16 cellular contexts compared by ENCODE assay signal in the genomic region with DNA sequence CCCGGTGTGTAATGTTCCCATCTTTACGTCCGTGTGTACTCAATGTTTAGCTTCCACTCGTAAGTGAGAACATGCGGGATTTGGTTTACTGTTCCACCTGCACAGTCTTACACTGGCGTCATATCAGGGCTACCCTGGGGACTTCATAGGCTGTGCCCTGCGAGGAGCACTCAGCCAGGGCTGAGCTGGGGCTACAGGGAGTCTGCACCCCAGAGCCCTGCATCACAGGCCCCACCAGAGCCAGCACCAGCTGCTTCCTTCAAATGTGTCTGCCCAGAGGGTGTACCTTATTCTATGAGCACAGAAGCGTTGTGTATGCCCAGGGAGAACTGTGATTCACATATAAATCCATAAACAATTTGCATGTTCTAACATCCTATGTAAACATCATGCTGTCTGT.
DNase-seq lines count a peak whose midpoint lies in the region; ATAC-seq and TF ChIP-seq lines count a peak whose summit lies in the region.
"Had no signal": no experiment of that assay in that cellular context is flagged by ENCODE, and none has a peak within 500 bp of the region (broad histone marks: within the 10 kb centered on the region; RNA-seq: fewer than 3 reads in every experiment).

No MANE protein-coding gene starts in this region.

- H3F3A ChIP-seq in SK-N-SH (replicated peaks; ENCODE audit: insufficient read depth): no peaks in the 10 kb centered on the region

- no peaks in the 10 kb centered on the region for H3K9me3 Mint-ChIP-seq in type B pancreatic cell
- no peaks in the 10 kb centered on the region for H3K9me3 Mint-ChIP-seq in stimulated activated effector memory CD8-positive, alpha-beta T cell treated with anti-CD3 and anti-CD28 coated beads, Interleukin-12 subunit alpha, Interleukin-12 subunit beta, amount 100 ng/mL, for 72 hours
- H3K9me3 Mint-ChIP-seq: CD8-positive, alpha-beta T cell; H9 had no signal

- H2AFZ ChIP-seq in SK-N-SH (ENCODE audit: low read depth): no peak overlapping the region

- H3K27ac Mint-ChIP-seq in type B pancreatic cell: no peak overlapping the region
- H3K27ac Mint-ChIP-seq in stimulated activated effector memory CD8-positive, alpha-beta T cell treated with anti-CD3 and anti-CD28 coated beads, Interleukin-12 subunit alpha, Interleukin-12 subunit beta, amount 100 ng/mL, for 72 hours: no peak overlapping the region
- H3K27ac Mint-ChIP-seq: CD8-positive, alpha-beta T cell had no signal

- H3K79me2 ChIP-seq in SK-N-SH (ENCODE audit: insufficient read depth): no peaks in the 10 kb centered on the region

- 48% methylated on average over 8 of the region's 8 CpGs for WGBS in SK-N-SH (ENCODE audit: low lambda C conversion rate)

- H3K4me1 Mint-ChIP-seq in type B pancreatic cell (ENCODE audit: unreplicated experiment): no peaks in the 10 kb centered on the region
- no peaks in the 10 kb centered on the region for H3K4me1 Mint-ChIP-seq in stimulated activated effector memory CD8-positive, alpha-beta T cell treated with anti-CD3 and anti-CD28 coated beads, Interleukin-12 subunit alpha, Interleukin-12 subunit beta, amount 100 ng/mL, for 72 hours

- no peak overlapping the region for H3K4me2 ChIP-seq in SK-N-SH
- H3K4me2 ChIP-seq in BLaER1: peak overlapping the region; percentile 42
- H3K4me2 ChIP-seq: A549 had no signal

- no peak overlapping the region for H3K4me3 ChIP-seq in SK-N-SH (ENCODE audit: low read depth in 2 of 2, low read length in 1 of 2)
- no peak overlapping the region for H3K4me3 ChIP-seq in BLaER1
- H3K4me3 ChIP-seq in coronary artery: no peak overlapping the region
- H3K4me3 ChIP-seq: A549 had no signal

- no peak for ATAC-seq in SK-N-SH treated with all-trans-retinoic acid at 6 μM for 48 hours
- no peak for ATAC-seq in stimulated activated effector memory CD8-positive, alpha-beta T cell treated with anti-CD3 and anti-CD28 coated beads, Interleukin-12 subunit alpha, Interleukin-12 subunit beta, amount 100 ng/mL, for 72 hours
- ATAC-seq: A549; CD8-positive, alpha-beta T cell had no signal

- H3K4me1 ChIP-seq in SK-N-SH (ENCODE audit: control insufficient read depth in 1 of 2, insufficient read depth in 2 of 2, low read depth in 1 of 2, low read length in 1 of 2) (peaks cover 0 to 7% of the 10 kb centered on the region in 2 experiments; a peak in 2 of 4 replicates), BLaER1 (peaks cover 29% of the 10 kb centered on the region)
- H3K4me1 ChIP-seq: A549 had no signal

- POLR2A ChIA-PET in SK-N-SH (lab: Yijun Ruan, JAX): no interaction called here

- no peak for TF ChIP-seq CTCF in SK-N-SH (IDR thresholded peaks at IDR 0.05)
- TF ChIP-seq CTCF in coronary artery (IDR thresholded peaks at IDR 0.05): no peak
- no peak for TF ChIP-seq CTCF in type B pancreatic cell (conservative IDR thresholded peaks at IDR 0.05)

- H4K20me1 ChIP-seq in SK-N-SH (ENCODE audit: insufficient read depth) (no peaks in the 10 kb centered on the region), BLaER1 (no peaks in the 10 kb centered on the region)

- H3K9ac ChIP-seq in SK-N-SH: no peak overlapping the region
- H3K9ac ChIP-seq in BLaER1: no peak overlapping the region

- H3K9me2 ChIP-seq in SK-N-SH: no peaks in the 10 kb centered on the region

- no peak overlapping the region for H3K4me3 Mint-ChIP-seq in type B pancreatic cell
- H3K4me3 Mint-ChIP-seq in stimulated activated effector memory CD8-positive, alpha-beta T cell treated with anti-CD3 and anti-CD28 coated beads, Interleukin-12 subunit alpha, Interleukin-12 subunit beta, amount 100 ng/mL, for 72 hours: no peak overlapping the region
- H3K4me3 Mint-ChIP-seq: CD8-positive, alpha-beta T cell; H9 had no signal

- H3K27me3 ChIP-seq in SK-N-SH (ENCODE audit: insufficient read depth) (no peaks in the 10 kb centered on the region), BLaER1 (no peaks in the 10 kb centered on the region)

- no peak overlapping the region for H3K27ac ChIP-seq in SK-N-SH (ENCODE audit: low read depth in 2 of 2, low read length in 1 of 2)
- no peak overlapping the region for H3K27ac ChIP-seq in BLaER1
- no peak overlapping the region for H3K27ac ChIP-seq in coronary artery
- H3K27ac ChIP-seq: 22Rv1, A549 had no signal

- H3K9me3 ChIP-seq in SK-N-SH (no peaks in the 10 kb centered on the region), BLaER1 (no peaks in the 10 kb centered on the region)
- H3K9me3 ChIP-seq: A549 had no signal

- CTCF ChIA-PET in SK-N-SH (lab: Yijun Ruan, JAX): no interaction called here

- TF ChIP-seq RAD21 in SK-N-SH (IDR thresholded peaks at IDR 0.05; ENCODE audit: low read length): no peak

- no peaks in the 10 kb centered on the region for H3K36me3 ChIP-seq in SK-N-SH (replicated peaks in 1 of 2; ENCODE audit: control insufficient read depth in 1 of 2, insufficient read depth in 2 of 2, low read length in 1 of 2)
- H3K36me3 ChIP-seq in BLaER1: no peaks in the 10 kb centered on the region

- H3K27me3 Mint-ChIP-seq in type B pancreatic cell: peaks cover 35% of the 10 kb centered on the region

- DNase-seq in SK-N-SH (peak; percentile 39), coronary artery (ENCODE audit: low spot score) (peak; percentile 29), type B pancreatic cell (ENCODE audit: extremely low spot score, unreplicated experiment) (peak; percentile 18), activated gamma-delta T cell (lab: John Stamatoyannopoulos, UW) (no peak)
- no peak for DNase-seq in stimulated activated effector memory CD8-positive, alpha-beta T cell treated with anti-CD3 and anti-CD28 coated beads, Interleukin-12 subunit alpha, Interleukin-12 subunit beta, amount 100 ng/mL, for 72 hours (ENCODE audit: low spot score in 2 of 2)
- DNase-seq: AML-193; Calu3; CD8-positive, alpha-beta T cell; DMS79 treated with DMSO at 0.1 percent for 48 hours; GF-D8; GOT3; H9 had no signal

- no peaks in the 10 kb centered on the region for H3K36me3 Mint-ChIP-seq in type B pancreatic cell
- H3K36me3 Mint-ChIP-seq in stimulated activated effector memory CD8-positive, alpha-beta T cell treated with anti-CD3 and anti-CD28 coated beads, Interleukin-12 subunit alpha, Interleukin-12 subunit beta, amount 100 ng/mL, for 72 hours: no peaks in the 10 kb centered on the region
- H3K36me3 Mint-ChIP-seq: CD8-positive, alpha-beta T cell had no signal

- no peak for TF ChIP-seq EP300 in SK-N-SH (IDR thresholded peaks at IDR 0.05; ENCODE audit: borderline replicate concordance in 1 of 2, low read depth in 1 of 2, low read length in 1 of 2)

TF ChIP-seq in SK-N-SH, 30 proteins besides CTCF, POLR2A, EP300 and RAD21 (continues in another document):
- no peak for TF ChIP-seq MXI1 (IDR thresholded peaks at IDR 0.05; ENCODE audit: low read depth, low read length)
- no peak for TF ChIP-seq PBX3 (IDR thresholded peaks at IDR 0.05)
- no peak for TF ChIP-seq SIN3A (IDR thresholded peaks at IDR 0.05; ENCODE audit: borderline replicate concordance, low read depth, low read length)
- TF ChIP-seq, protein P1, sequence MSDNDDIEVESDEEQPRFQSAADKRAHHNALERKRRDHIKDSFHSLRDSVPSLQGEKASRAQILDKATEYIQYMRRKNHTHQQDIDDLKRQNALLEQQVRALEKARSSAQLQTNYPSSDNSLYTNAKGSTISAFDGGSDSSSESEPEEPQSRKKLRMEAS (IDR thresholded peaks at IDR 0.05; ENCODE audit: low read depth): no peak
- no peak for TF ChIP-seq FOXJ3 (CRISPR knock-in tag; IDR thresholded peaks at IDR 0.05)
- TF ChIP-seq RFX5 (IDR thresholded peaks at IDR 0.05; ENCODE audit: low read length): no peak
- TF ChIP-seq TEAD4 (IDR thresholded peaks at IDR 0.05; ENCODE audit: borderline replicate concordance, insufficient read depth): no peak

TF ChIP-seq in SK-N-SH treated with all-trans-retinoic acid at 6 μM for 48 hours, 23 proteins besides CTCF, POLR2A, EP300 and RAD21 (continues in another document):
- TF ChIP-seq, protein P2, sequence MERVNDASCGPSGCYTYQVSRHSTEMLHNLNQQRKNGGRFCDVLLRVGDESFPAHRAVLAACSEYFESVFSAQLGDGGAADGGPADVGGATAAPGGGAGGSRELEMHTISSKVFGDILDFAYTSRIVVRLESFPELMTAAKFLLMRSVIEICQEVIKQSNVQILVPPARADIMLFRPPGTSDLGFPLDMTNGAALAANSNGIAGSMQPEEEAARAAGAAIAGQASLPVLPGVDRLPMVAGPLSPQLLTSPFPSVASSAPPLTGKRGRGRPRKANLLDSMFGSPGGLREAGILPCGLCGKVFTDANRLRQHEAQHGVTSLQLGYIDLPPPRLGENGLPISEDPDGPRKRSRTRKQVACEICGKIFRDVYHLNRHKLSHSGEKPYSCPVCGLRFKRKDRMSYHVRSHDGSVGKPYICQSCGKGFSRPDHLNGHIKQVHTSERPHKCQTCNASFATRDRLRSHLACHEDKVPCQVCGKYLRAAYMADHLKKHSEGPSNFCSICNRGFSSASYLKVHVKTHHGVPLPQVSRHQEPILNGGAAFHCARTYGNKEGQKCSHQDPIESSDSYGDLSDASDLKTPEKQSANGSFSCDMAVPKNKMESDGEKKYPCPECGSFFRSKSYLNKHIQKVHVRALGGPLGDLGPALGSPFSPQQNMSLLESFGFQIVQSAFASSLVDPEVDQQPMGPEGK (CRISPR knock-in tag; IDR thresholded peaks at IDR 0.05; ENCODE audit: borderline replicate concordance): no peak
- no peak for TF ChIP-seq BACH2 (CRISPR knock-in tag; IDR thresholded peaks at IDR 0.05; ENCODE audit: borderline replicate concordance)
- no peak for TF ChIP-seq CREB5 (CRISPR knock-in tag; IDR thresholded peaks at IDR 0.05; ENCODE audit: low read depth)
- no peak for TF ChIP-seq CSDC2 (CRISPR knock-in tag; IDR thresholded peaks at IDR 0.05)
- no peak for TF ChIP-seq ZNF70 (CRISPR knock-in tag; IDR thresholded peaks at IDR 0.05)
- TF ChIP-seq GLIS3 (CRISPR knock-in tag; IDR thresholded peaks at IDR 0.05): no peak
- TF ChIP-seq OSR1 (CRISPR knock-in tag; IDR thresholded peaks at IDR 0.05): no peak
- no peak for TF ChIP-seq ARNTL (CRISPR knock-in tag; IDR thresholded peaks at IDR 0.05; ENCODE audit: borderline replicate concordance, low read depth)

Comparison
In these comparisons a context has a peak if more than half of its experiments do, and no peak if none do; other contexts are left out.
1. DNase-seq: peak in SK-N-SH (single experiment), coronary artery (single experiment) and type B pancreatic cell (single experiment); none in stimulated activated effector memory CD8-positive, alpha-beta T cell treated with anti-CD3 and anti-CD28 coated beads, Interleukin-12 subunit alpha, Interleukin-12 subunit beta, amount 100 ng/mL, for 72 hours (0 of 2) and activated gamma-delta T cell (single experiment).